9 cellular contexts compared by ENCODE assay signal in genomic region chr1:204207136-204207616, GRCh38. TPM values are rescaled to one million over a fixed set of nuclear protein-coding genes. Genes with fewer than 3 reads are reported as not detected.
A peak's percentile ranks its signal among the peaks of the same experiment; 100 is the strongest.
DNase-seq lines count a peak whose midpoint lies in the region; ATAC-seq and TF ChIP-seq lines count a peak whose summit lies in the region.
"Had no signal": no experiment of that assay in that cellular context is flagged by ENCODE, and none has a peak within 500 bp of the region (broad histone marks: within the 10 kb centered on the region; RNA-seq: fewer than 3 reads in every experiment).

No MANE protein-coding gene starts in this region.

- no peak overlapping the region for H3K27ac ChIP-seq in lung (ENCODE audit: low read depth in 1 of 2, low read length in 1 of 2)

- no peak overlapping the region for H3K4me3 Mint-ChIP-seq in activated CD4-positive, alpha-beta T cell treated with anti-CD3 and anti-CD28 coated beads, Interleukin-2, amount 10 ng/mL, durations not matched to agents 24 days and 14 days
- H3K4me3 Mint-ChIP-seq in chondrocyte (ENCODE audit: unreplicated experiment) = no peak overlapping the region
- H3K4me3 Mint-ChIP-seq: stimulated activated naive CD8-positive, alpha-beta T cell treated with anti-CD3 and anti-CD28 coated beads, Interleukin-15, Interleukin-2, amounts not matched to agents 100 ng/mL and 50 ng/mL, for 24 hours had no signal

- no peaks in the 10 kb centered on the region for H3K9me3 Mint-ChIP-seq in activated CD4-positive, alpha-beta T cell treated with anti-CD3 and anti-CD28 coated beads, Interleukin-2, amount 10 ng/mL, durations not matched to agents 24 days and 14 days
- no peaks in the 10 kb centered on the region for H3K9me3 Mint-ChIP-seq in chondrocyte (ENCODE audit: low read depth)
- H3K9me3 Mint-ChIP-seq: stimulated activated naive CD8-positive, alpha-beta T cell treated with anti-CD3 and anti-CD28 coated beads, Interleukin-15, Interleukin-2, amounts not matched to agents 100 ng/mL and 50 ng/mL, for 24 hours had no signal

- H3K4me3 ChIP-seq in lung = no peak overlapping the region

- H3K36me3 Mint-ChIP-seq in activated CD4-positive, alpha-beta T cell treated with anti-CD3 and anti-CD28 coated beads, Interleukin-2, amount 10 ng/mL, durations not matched to agents 24 days and 14 days (ENCODE audit: low read depth) = no peaks in the 10 kb centered on the region
- no peaks in the 10 kb centered on the region for H3K36me3 Mint-ChIP-seq in chondrocyte (ENCODE audit: low read depth)

- H3K27ac Mint-ChIP-seq in activated CD4-positive, alpha-beta T cell treated with anti-CD3 and anti-CD28 coated beads, Interleukin-2, amount 10 ng/mL, durations not matched to agents 24 days and 14 days = no peak overlapping the region
- no peak overlapping the region for H3K27ac Mint-ChIP-seq in chondrocyte (ENCODE audit: unreplicated experiment)
- H3K27ac Mint-ChIP-seq: stimulated activated naive CD8-positive, alpha-beta T cell treated with anti-CD3 and anti-CD28 coated beads, Interleukin-15, Interleukin-2, amounts not matched to agents 100 ng/mL and 50 ng/mL, for 24 hours had no signal

- no peaks in the 10 kb centered on the region for H3K9me3 ChIP-seq in lung (ENCODE audit: control insufficient read depth in 2 of 2, insufficient read depth in 1 of 2, low read length in 1 of 2)

- no peaks in the 10 kb centered on the region for H3K4me1 Mint-ChIP-seq in activated CD4-positive, alpha-beta T cell treated with anti-CD3 and anti-CD28 coated beads, Interleukin-2, amount 10 ng/mL, durations not matched to agents 24 days and 14 days
- no peaks in the 10 kb centered on the region for H3K4me1 Mint-ChIP-seq in chondrocyte (ENCODE audit: low read depth)

- H3K36me3 ChIP-seq in lung (ENCODE audit: control insufficient read depth in 2 of 2, insufficient read depth in 2 of 2, low read length in 2 of 2) = no peaks in the 10 kb centered on the region

- peak; percentile 88 for DNase-seq in AG20443 (ENCODE audit: low spot score)
- peak; percentile 56 for DNase-seq in NCI-H2171 treated with DMSO at 0.1 percent for 48 hours (lab: John Stamatoyannopoulos, UW)
- DNase-seq in activated CD4-positive, alpha-beta T cell treated with anti-CD3 and anti-CD28 coated beads, Interleukin-2, amount 10 ng/mL, durations not matched to agents 24 days and 14 days = peak; percentile 92
- no peak for DNase-seq in chondrocyte (ENCODE audit: low spot score)
- DNase-seq in lung (ENCODE audit: low spot score) = peak; percentile 62
- DNase-seq in stimulated activated CD8-positive, alpha-beta memory T cell treated with anti-CD3 and anti-CD28 coated beads, Interleukin-15, amount 100 ng/mL, for 1 hour (ENCODE audit: low read depth) = peak; percentile 60

- intact Hi-C loops in activated CD4-positive, alpha-beta T cell treated with anti-CD3 and anti-CD28 coated beads, Interleukin-2, amount 10 ng/mL, durations not matched to agents 24 days and 14 days (cut with micrococcal nuclease) = loop anchor here (1.0 to 5.0 kb wide), 3 partner anchors 45 to 345 kb away; partner anchors contain the start of gene SNRPE

- H3K4me1 ChIP-seq in lung (ENCODE audit: control insufficient read depth in 2 of 2, insufficient read depth in 2 of 2, low read length in 2 of 2) = peaks cover 0 to 4% of the 10 kb centered on the region in 2 donors

- peak; percentile 52 for ATAC-seq in GM21360 (IDR thresholded peaks at IDR 0.05; ENCODE audit: unreplicated experiment)
- peak; percentile 69 for ATAC-seq in lung (ENCODE audit: insufficient read depth, low FRiP score)
- ATAC-seq in GM18519 (IDR thresholded peaks at IDR 0.05; ENCODE audit: low FRiP score, unreplicated experiment) = no peak

- whole genome bisulfite sequencing in lung, 2 donors = 20 to 22% methylated on average over 13 of the region's 13 CpGs

- H3K27me3 Mint-ChIP-seq in activated CD4-positive, alpha-beta T cell treated with anti-CD3 and anti-CD28 coated beads, Interleukin-2, amount 10 ng/mL, durations not matched to agents 24 days and 14 days = peaks cover 33% of the 10 kb centered on the region
- peaks cover 59% of the 10 kb centered on the region for H3K27me3 Mint-ChIP-seq in chondrocyte (ENCODE audit: low read depth)

- H3K27me3 ChIP-seq in lung (ENCODE audit: control insufficient read depth, insufficient read depth) = no peaks in the 10 kb centered on the region

- TF ChIP-seq CTCF in chondrocyte (IDR thresholded peaks at IDR 0.05) (peak; percentile 93), lung (IDR thresholded peaks at IDR 0.05; ENCODE audit: control extremely low read depth, extremely low read depth) (peak; percentile 74)

RNA-seq across cellular contexts. Expression of gene GOLT1A, which starts 6.6 kb away (rescaled TPM):
- not detected in 2 replicates for total RNA-seq in activated CD4-positive, alpha-beta T cell treated with anti-CD3 and anti-CD28 coated beads, Interleukin-2, amount 10 ng/mL, durations not matched to agents 24 days and 14 days
- total RNA-seq in chondrocyte (not detected in 3 replicates), lung (1 to 10 TPM; 4.1 to 8.5 TPM)
- 10 to 100 TPM in 1 of 2 donors, 1 to 10 TPM in 1; 7.0 to 23.8 TPM for polyA plus RNA-seq in lung

RNA-seq across cellular contexts. Expression of gene KISS1, which starts 10.9 kb away (rescaled TPM):
- not detected in 2 replicates for total RNA-seq in activated CD4-positive, alpha-beta T cell treated with anti-CD3 and anti-CD28 coated beads, Interleukin-2, amount 10 ng/mL, durations not matched to agents 24 days and 14 days
- 0.77 to 0.95 TPM (median 0.82 TPM) in 3 replicates for total RNA-seq in chondrocyte
- total RNA-seq in lung = not detected
- 1 to 10 TPM in 1 of 2 donors, under 1 TPM in 1; 0.25 to 3.4 TPM for polyA plus RNA-seq in lung

RNA-seq across cellular contexts. Expression of gene REN, which starts 41.0 kb away (rescaled TPM):
- not detected in 2 replicates for total RNA-seq in activated CD4-positive, alpha-beta T cell treated with anti-CD3 and anti-CD28 coated beads, Interleukin-2, amount 10 ng/mL, durations not matched to agents 24 days and 14 days
- not detected in 3 replicates for total RNA-seq in chondrocyte
- under 1 TPM; 0.23 to 0.28 TPM for total RNA-seq in lung
- under 1 TPM; 0.31 to 0.75 TPM for polyA plus RNA-seq in lung

RNA-seq across cellular contexts. Expression of gene ETNK2, which starts 55.3 kb away (rescaled TPM):
- total RNA-seq in activated CD4-positive, alpha-beta T cell treated with anti-CD3 and anti-CD28 coated beads, Interleukin-2, amount 10 ng/mL, durations not matched to agents 24 days and 14 days = 0.07 TPM in 1 of 2 replicates, not detected in the other
- total RNA-seq in chondrocyte = 10.2 to 30.2 TPM (median 10.5 TPM) in 3 replicates
- total RNA-seq in lung = 1 to 10 TPM; 5.0 to 5.8 TPM
- polyA plus RNA-seq in lung = 1 to 10 TPM; 2.2 to 2.8 TPM
